In the genomic region with DNA sequence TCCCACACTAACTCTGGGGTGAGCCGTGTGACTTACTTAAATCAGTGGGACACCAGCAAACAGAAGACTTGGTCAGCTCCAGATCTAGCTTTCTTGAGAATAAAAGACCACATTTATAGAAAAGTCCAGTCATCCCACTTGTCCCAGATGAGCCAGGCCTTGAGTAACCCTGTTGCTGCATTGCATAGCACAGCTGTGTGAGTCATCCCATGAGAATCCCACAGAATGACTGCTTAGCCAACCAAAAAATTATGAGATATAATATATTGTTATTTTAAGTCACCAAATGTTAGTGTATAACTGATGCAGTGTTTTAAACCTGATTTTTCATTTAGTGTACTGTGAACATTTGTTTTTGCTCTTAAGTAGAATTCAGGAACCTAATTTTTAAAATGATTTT, we compare ENCODE assay signal across 14 cellular contexts.
DNase-seq lines count a peak whose midpoint lies in the region; ATAC-seq and TF ChIP-seq lines count a peak whose summit lies in the region.
"Had no signal": no experiment of that assay in that cellular context is flagged by ENCODE, and none has a peak within 500 bp of the region (broad histone marks: within the 10 kb centered on the region; RNA-seq: fewer than 3 reads in every experiment).

No MANE protein-coding gene starts in this region.

- TF ChIP-seq POLR2A in GM18505 (IDR thresholded peaks at IDR 0.05; ENCODE audit: borderline replicate concordance, extremely low read depth, insufficient read depth, insufficient read length): no peak

- H3K27ac ChIP-seq in epithelial cell of prostate: no peak overlapping the region
- H3K27ac ChIP-seq: right lobe of liver had no signal

- DNase-seq in EH (ENCODE audit: low read depth) (peak; percentile 97), OCI-M1 (lab: John Stamatoyannopoulos, UW) (peak; percentile 4), epithelial cell of prostate (ENCODE audit: low read depth, low spot score) (peak; percentile 41), myocyte (ENCODE audit: low read depth) (peak; percentile 84)
- DNase-seq: DMS 273 treated with DMSO at 0.1 percent for 48 hours; effector memory CD4-positive, alpha-beta T cell; left colon; NCI-H524 treated with DMSO at 0.1 percent for 48 hours; right lobe of liver had no signal

- ATAC-seq in GM18505 (IDR thresholded peaks at IDR 0.05; ENCODE audit: unreplicated experiment) (no peak), GM18502 (IDR thresholded peaks at IDR 0.05; ENCODE audit: poor library complexity, unreplicated experiment) (no peak), HG03354 (IDR thresholded peaks at IDR 0.05; ENCODE audit: poor library complexity, severe bottlenecking, unreplicated experiment) (no peak), GM18519 (IDR thresholded peaks at IDR 0.05; ENCODE audit: low FRiP score, unreplicated experiment) (no peak)
- ATAC-seq: left colon; stimulated activated memory B cell treated with anti-CD40 and anti-IgM and Interleukin-4, amounts not matched to agents 10 μg/mL and 1 μg/mL and 100 μg/mL, for 72 hours had no signal

Comparison
In these comparisons a context has a peak if more than half of its experiments do, and no peak if none do; other contexts are left out.
1. DNase-seq: peak in every context shown above with its lines; median percentile 97 in EH; 84 in myocyte; 41 in epithelial cell of prostate; 4 in OCI-M1.